Comparison of ENCODE assay signal across 21 cellular contexts in the genomic region with DNA sequence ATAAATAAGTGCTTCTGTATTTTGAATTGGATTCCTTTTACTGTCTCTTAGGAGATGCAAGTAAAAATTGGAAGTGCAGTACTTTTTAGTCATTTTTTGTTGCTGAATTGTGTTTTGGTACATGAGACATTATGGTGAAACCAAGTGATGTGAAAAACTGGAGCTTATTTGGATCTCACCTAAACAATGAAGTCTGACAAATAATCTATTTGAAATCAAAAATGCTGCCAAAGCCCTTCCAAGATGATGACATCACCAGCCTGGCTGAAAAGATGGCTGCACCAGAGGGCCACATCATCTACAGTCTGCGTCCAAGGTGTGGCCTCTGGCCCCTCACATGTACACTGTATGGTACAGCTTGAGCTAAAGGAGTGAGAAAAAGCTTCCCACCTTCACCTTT.
"Had no signal": no experiment of that assay in that cellular context is flagged by ENCODE, and none has a peak within 500 bp of the region (broad histone marks: within the 10 kb centered on the region; RNA-seq: fewer than 3 reads in every experiment).

No MANE protein-coding gene starts in this region.

- FAIRE-seq: HTR-8/SVneo, RCC 7860 had no signal

- DNase-seq: KBM-7, MV-4-11, NCI-H1048, NCI-H1105, NCI-H1417, NCI-H1436 treated with DMSO at 0.1 percent for 48 hours, NCI-H1694, NCI-H187 treated with DMSO at 0.1 percent for 48 hours, NCI-H2029 treated with DMSO at 0.1 percent for 48 hours, NCI-H2107, NCI-H2227 treated with DMSO at 0.1 percent for 48 hours, NCI-H524 treated with DMSO at 0.1 percent for 48 hours, NCI-H774, Right ventricle myocardium superior, RPMI8226, SIG-M5 had no signal

- H3K4me3 ChIP-seq: SJSA1, SK-N-MC had no signal

- H3K4me1 ChIP-seq: SJSA1 had no signal

- H3K27me3 ChIP-seq: SJSA1 had no signal

- H3K9me3 ChIP-seq: SJSA1 had no signal

- H3K27ac ChIP-seq: HL-60, SJSA1, SK-N-MC had no signal

- H3K36me3 ChIP-seq: SJSA1 had no signal
